In the genomic region with DNA sequence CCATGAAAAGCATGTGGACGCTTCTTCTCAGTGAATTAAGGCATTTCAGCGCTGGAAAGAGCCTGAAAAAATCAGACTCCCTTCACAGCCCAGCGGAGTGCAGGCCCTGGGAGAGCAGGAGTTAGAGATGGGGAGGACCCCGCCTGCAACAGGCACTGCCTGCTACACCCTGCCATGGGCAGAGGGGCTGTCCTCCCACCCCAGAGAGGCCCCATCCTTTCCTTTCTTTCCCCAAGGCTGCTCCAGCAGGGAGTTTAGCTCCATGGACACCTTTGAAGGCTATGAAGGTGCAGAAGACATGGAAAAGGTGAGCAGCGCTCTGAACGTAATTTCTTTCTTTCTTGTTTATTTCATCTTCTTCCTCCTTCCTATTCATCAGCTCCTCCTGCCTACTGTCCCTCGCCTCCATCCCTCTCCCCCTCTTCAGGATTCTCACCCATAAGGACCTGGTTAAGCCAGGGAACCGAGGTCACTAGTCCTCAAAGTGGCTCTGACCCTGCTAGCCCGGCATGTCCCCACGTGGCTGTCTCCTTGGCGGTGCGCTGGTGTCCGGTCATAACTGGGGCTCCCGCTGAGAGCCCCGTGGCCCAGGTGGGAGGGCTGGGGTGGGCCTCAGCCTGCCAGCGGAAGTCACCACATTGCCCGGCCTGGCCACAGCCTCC, we compare ENCODE assay signal across 8 cellular contexts. TPM values are rescaled to one million over a fixed set of nuclear protein-coding genes. Genes with fewer than 3 reads are reported as not detected.
DNase-seq lines count a peak whose midpoint lies in the region; ATAC-seq and TF ChIP-seq lines count a peak whose summit lies in the region.

No MANE protein-coding gene starts in this region.

- peaks cover 5% of the 10 kb centered on the region for H4K20me1 ChIP-seq in GM23338 (replicated peaks; ENCODE audit: insufficient read depth)

- no peaks in the 10 kb centered on the region for H3K79me2 ChIP-seq in GM23338 (replicated peaks; ENCODE audit: insufficient read depth)

- peak overlapping the region; percentile 64 for H3K4me3 ChIP-seq in GM23338
- peak overlapping the region; percentile 67 to 77 (median 74) for H3K4me3 ChIP-seq in esophagus muscularis mucosa

- H2AFZ ChIP-seq in GM23338, result no peak overlapping the region

- H3K4me3 Mint-ChIP-seq in GM23338 (peak overlapping the region; percentile 77), T-helper 17 cell (peak overlapping the region; percentile 83), progenitor cell of endocrine pancreas (ENCODE audit: low read depth) (peak overlapping the region; percentile 22)

- H3K4me1 ChIP-seq in GM23338 (ENCODE audit: insufficient read depth) (peaks cover 21% of the 10 kb centered on the region), esophagus muscularis mucosa (peaks cover 11 to 38% (median 28%) of the 10 kb centered on the region in 4 donors)

- 40% methylated on average over 12 of the region's 17 CpGs for WGBS in esophagus muscularis mucosa

- H3K4me1 Mint-ChIP-seq in GM23338 (peaks cover 28% of the 10 kb centered on the region), T-helper 17 cell (peaks cover 18% of the 10 kb centered on the region), progenitor cell of endocrine pancreas (ENCODE audit: low read depth) (peaks cover 5% of the 10 kb centered on the region)

- H3K9me2 ChIP-seq in GM23338 (ENCODE audit: insufficient read depth), result no peaks in the 10 kb centered on the region

- no peak for TF ChIP-seq POLR2A in esophagus muscularis mucosa (IDR thresholded peaks at IDR 0.05; ENCODE audit: low read depth)

- H3K36me3 ChIP-seq in GM23338 (ENCODE audit: insufficient read depth), result no peaks in the 10 kb centered on the region
- no peaks in the 10 kb centered on the region for H3K36me3 ChIP-seq in esophagus muscularis mucosa

- H3K27me3 ChIP-seq in GM23338 (ENCODE audit: insufficient read depth), result peaks cover 61% of the 10 kb centered on the region
- H3K27me3 ChIP-seq in esophagus muscularis mucosa, result peaks cover 0 to 58% (median 25%) of the 10 kb centered on the region in 4 donors

- intact Hi-C loops in esophagus muscularis mucosa (cut with DNase I), result no loop called here

- H3K9me3 ChIP-seq in T-helper 17 cell (ENCODE audit: control insufficient read depth, low read length, poor library complexity, severe bottlenecking) (no peaks in the 10 kb centered on the region), esophagus muscularis mucosa (no peaks in the 10 kb centered on the region)

- H3K27me3 Mint-ChIP-seq in GM23338 (ENCODE audit: insufficient read depth, low read depth, poor library complexity), result peaks cover 32% of the 10 kb centered on the region
- peaks cover 39% of the 10 kb centered on the region for H3K27me3 Mint-ChIP-seq in T-helper 17 cell
- H3K27me3 Mint-ChIP-seq in progenitor cell of endocrine pancreas, result peaks cover 69% of the 10 kb centered on the region

- TF ChIP-seq EP300 in esophagus muscularis mucosa (IDR thresholded peaks at IDR 0.05), result no peak

- ATAC-seq in GM23338, result peak; percentile 4
- ATAC-seq in T-helper 17 cell, result no peak
- no peak for ATAC-seq in HG02763 (IDR thresholded peaks at IDR 0.05; ENCODE audit: unreplicated experiment)
- no peak for ATAC-seq in GM19324 (IDR thresholded peaks at IDR 0.05; ENCODE audit: low FRiP score, unreplicated experiment)
- ATAC-seq in HG02884 (IDR thresholded peaks at IDR 0.05; ENCODE audit: unreplicated experiment), result no peak

- H3F3A ChIP-seq in GM23338 (replicated peaks; ENCODE audit: low read depth), result peaks cover 5% of the 10 kb centered on the region; the same call in 1 of the 2 replicates

- H3K9me3 Mint-ChIP-seq in GM23338 (no peaks in the 10 kb centered on the region), progenitor cell of endocrine pancreas (ENCODE audit: low read depth) (no peaks in the 10 kb centered on the region)

- no peak overlapping the region for H3K27ac Mint-ChIP-seq in GM23338
- peak overlapping the region; percentile 43 for H3K27ac Mint-ChIP-seq in T-helper 17 cell
- no peak overlapping the region for H3K27ac Mint-ChIP-seq in progenitor cell of endocrine pancreas

- no peaks in the 10 kb centered on the region for H3K36me3 Mint-ChIP-seq in GM23338 (ENCODE audit: low read depth)
- H3K36me3 Mint-ChIP-seq in T-helper 17 cell (ENCODE audit: low read depth), result no peaks in the 10 kb centered on the region
- H3K36me3 Mint-ChIP-seq in progenitor cell of endocrine pancreas (ENCODE audit: insufficient read depth), result no peaks in the 10 kb centered on the region

- no peak for TF ChIP-seq CTCF in GM23338 (conservative IDR thresholded peaks at IDR 0.05; ENCODE audit: low read depth in 2 of 2)
- TF ChIP-seq CTCF in esophagus muscularis mucosa (IDR thresholded peaks at IDR 0.05), result no peak
- no peak for TF ChIP-seq CTCF in progenitor cell of endocrine pancreas (IDR thresholded peaks at IDR 0.05; ENCODE audit: unreplicated experiment)

- H3K27ac ChIP-seq in GM23338 (ENCODE audit: low read depth) (no peak overlapping the region), esophagus muscularis mucosa (replicated peaks in 1 of 4) (peak overlapping the region in 2 of 4 donors; percentile 70 to 76)

- peak overlapping the region; percentile 92 for H3K4me2 ChIP-seq in GM23338

- DNase-seq in GM23338 (ENCODE audit: low spot score) (peak; percentile 33), T-helper 17 cell (no peak), esophagus muscularis mucosa (ENCODE audit: extremely low spot score) (no peak), progenitor cell of endocrine pancreas (ENCODE audit: low spot score, unreplicated experiment) (no peak), HT-29 (ENCODE audit: low spot score) (no peak)

TF ChIP-seq in GM23338, 12 proteins besides CTCF, POLR2A, EP300 and RAD21 (continues in another document):
- TF ChIP-seq STAT1 (IDR thresholded peaks at IDR 0.05; ENCODE audit: unreplicated experiment), result no peak
- TF ChIP-seq NANOG (IDR thresholded peaks at IDR 0.05; ENCODE audit: borderline replicate concordance), result no peak
- TF ChIP-seq POLR2AphosphoS5 (IDR thresholded peaks at IDR 0.05; ENCODE audit: low read depth), result no peak

RNA-seq across cellular contexts. Expression of a gene that starts 16.1 kb away (rescaled TPM):
- not detected in 2 replicates for total RNA-seq in GM23338 (2014; rRNA removed; shearing (Covaris generic))
- not detected in 2 replicates for polyA plus RNA-seq in GM23338 (2016; fragmentation: Nextera tagmentation; extraction: Ambion mirVana)
- total RNA-seq in T-helper 17 cell (not detected), esophagus muscularis mucosa (under 1 TPM; 0.17 to 0.84 (median 0.49) TPM), progenitor cell of endocrine pancreas (not detected in 2 replicates)
- not detected in 2 replicates for total RNA-seq in HT-29 (2014; rRNA removed; shearing (Covaris generic))

RNA-seq across cellular contexts. Expression of a gene that starts 20.2 kb away (rescaled TPM):
- 107 and 109 TPM in 2 replicates for total RNA-seq in GM23338 (2014; rRNA removed; shearing (Covaris generic))
- polyA plus RNA-seq in GM23338 (2016; fragmentation: Nextera tagmentation; extraction: Ambion mirVana), result 60.3 and 73.3 TPM in 2 replicates
- 10 to 100 TPM; 11.6 to 14.5 TPM for total RNA-seq in T-helper 17 cell
- 10 to 100 TPM; 12.1 to 12.9 (median 12.5) TPM for total RNA-seq in esophagus muscularis mucosa
- 51.3 and 54.3 TPM in 2 replicates for total RNA-seq in progenitor cell of endocrine pancreas
- total RNA-seq in HT-29 (2014; rRNA removed; shearing (Covaris generic)), result 23.6 and 38.0 TPM in 2 replicates

RNA-seq across cellular contexts. Expression of a gene that starts 43.1 kb away (rescaled TPM):
- 666 and 697 TPM in 2 replicates for total RNA-seq in GM23338 (2014; rRNA removed; shearing (Covaris generic))
- 386 and 433 TPM in 2 replicates for polyA plus RNA-seq in GM23338 (2016; fragmentation: Nextera tagmentation; extraction: Ambion mirVana)
- total RNA-seq in T-helper 17 cell (100 to 1,000 TPM; 874 to 882 TPM), esophagus muscularis mucosa (100 to 1,000 TPM; 312 to 516 (median 413) TPM), progenitor cell of endocrine pancreas (498 and 504 TPM in 2 replicates)
- total RNA-seq in HT-29 (2014; rRNA removed; shearing (Covaris generic)), result 189 and 213 TPM in 2 replicates

Comparison
In these comparisons a context has a peak if more than half of its experiments do, and no peak if none do; other contexts are left out.
1. H3K4me3 Mint-ChIP-seq: peak in every context shown above with its lines; median percentile 83 in T-helper 17 cell; 77 in GM23338; 22 in progenitor cell of endocrine pancreas.